1 cellular context compared by ENCODE assay signal in genomic region chr13:22793598-22794134, GRCh38.
TF ChIP-seq lines count a peak whose summit lies in the region.

No MANE protein-coding gene starts in this region.

TF ChIP-seq in HepG2, 621 proteins besides CTCF, POLR2A, EP300 and RAD21 (continued from another document and continues in another):
- TF ChIP-seq, protein P1, sequence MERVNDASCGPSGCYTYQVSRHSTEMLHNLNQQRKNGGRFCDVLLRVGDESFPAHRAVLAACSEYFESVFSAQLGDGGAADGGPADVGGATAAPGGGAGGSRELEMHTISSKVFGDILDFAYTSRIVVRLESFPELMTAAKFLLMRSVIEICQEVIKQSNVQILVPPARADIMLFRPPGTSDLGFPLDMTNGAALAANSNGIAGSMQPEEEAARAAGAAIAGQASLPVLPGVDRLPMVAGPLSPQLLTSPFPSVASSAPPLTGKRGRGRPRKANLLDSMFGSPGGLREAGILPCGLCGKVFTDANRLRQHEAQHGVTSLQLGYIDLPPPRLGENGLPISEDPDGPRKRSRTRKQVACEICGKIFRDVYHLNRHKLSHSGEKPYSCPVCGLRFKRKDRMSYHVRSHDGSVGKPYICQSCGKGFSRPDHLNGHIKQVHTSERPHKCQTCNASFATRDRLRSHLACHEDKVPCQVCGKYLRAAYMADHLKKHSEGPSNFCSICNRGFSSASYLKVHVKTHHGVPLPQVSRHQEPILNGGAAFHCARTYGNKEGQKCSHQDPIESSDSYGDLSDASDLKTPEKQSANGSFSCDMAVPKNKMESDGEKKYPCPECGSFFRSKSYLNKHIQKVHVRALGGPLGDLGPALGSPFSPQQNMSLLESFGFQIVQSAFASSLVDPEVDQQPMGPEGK (CRISPR knock-in tag; IDR thresholded peaks at IDR 0.05), result 0 out of 2 replicates have a peak, but pooled peaks have one; percentile 38
- TF ChIP-seq ZNF510 (CRISPR knock-in tag; IDR thresholded peaks at IDR 0.05; ENCODE audit: low read depth) (no peak), MED8 (CRISPR knock-in tag; IDR thresholded peaks at IDR 0.05; ENCODE audit: insufficient replicate concordance) (no peak), PITX1 (CRISPR knock-in tag; IDR thresholded peaks at IDR 0.05) (no peak), ZNF354B (CRISPR knock-in tag; IDR thresholded peaks at IDR 0.05) (no peak), ZMYM4 (CRISPR knock-in tag; IDR thresholded peaks at IDR 0.05) (peak; percentile 81), MZF1 (CRISPR knock-in tag; IDR thresholded peaks at IDR 0.05; ENCODE audit: borderline replicate concordance) (no peak), ZBTB38 (CRISPR knock-in tag; IDR thresholded peaks at IDR 0.05) (no peak), ZFP41 (CRISPR knock-in tag; IDR thresholded peaks at IDR 0.05; ENCODE audit: borderline replicate concordance) (no peak), HIC2 (CRISPR knock-in tag; IDR thresholded peaks at IDR 0.05; ENCODE audit: low read depth) (no peak), PCBP2 (optimal IDR thresholded peaks at IDR 0.05; ENCODE audit: low read depth, low read length, poor library complexity, severe bottlenecking) (no peak), ZNF121 (CRISPR knock-in tag; IDR thresholded peaks at IDR 0.05) (no peak), MBNL3 (CRISPR knock-in tag; conservative IDR thresholded peaks at IDR 0.05) (no peak), HOXA5 (CRISPR knock-in tag; IDR thresholded peaks at IDR 0.05) (no peak), ZBTB7B (CRISPR knock-in tag; IDR thresholded peaks at IDR 0.05) (no peak), BRCA1 (CRISPR knock-in tag; IDR thresholded peaks at IDR 0.05) (no peak), ZNF362 (CRISPR knock-in tag; IDR thresholded peaks at IDR 0.05; ENCODE audit: borderline replicate concordance) (0 out of 2 replicates have a peak, but pooled peaks have one; percentile 39), HNF1A (IDR thresholded peaks at IDR 0.05; ENCODE audit: low read depth) (no peak), HNF1A (CRISPR knock-in tag; IDR thresholded peaks at IDR 0.05; ENCODE audit: borderline replicate concordance) (peak; percentile 24; the same call in 1 of the 2 replicates), ZNF790 (CRISPR knock-in tag; IDR thresholded peaks at IDR 0.05; ENCODE audit: borderline replicate concordance) (no peak), ZNF777 (CRISPR knock-in tag; IDR thresholded peaks at IDR 0.05) (no peak), AGO2 (optimal IDR thresholded peaks at IDR 0.05; ENCODE audit: low read depth, low read length) (no peak), NCOA5 (CRISPR knock-in tag; IDR thresholded peaks at IDR 0.05) (no peak), ZNF850 (CRISPR knock-in tag; conservative IDR thresholded peaks at IDR 0.05) (no peak), ZNF773 (CRISPR knock-in tag; IDR thresholded peaks at IDR 0.05; ENCODE audit: borderline replicate concordance) (no peak), KMT2A (CRISPR knock-in tag; IDR thresholded peaks at IDR 0.05) (no peak), SP4 (CRISPR knock-in tag; IDR thresholded peaks at IDR 0.05) (no peak), MEF2D (CRISPR knock-in tag; IDR thresholded peaks at IDR 0.05) (no peak), BHLHE40 (IDR thresholded peaks at IDR 0.05; ENCODE audit: low read length) (no peak), LCORL (IDR thresholded peaks at IDR 0.05) (no peak), LCORL (CRISPR knock-in tag; IDR thresholded peaks at IDR 0.05) (0 out of 2 replicates have a peak, but pooled peaks have one; percentile 31), ZNF547 (CRISPR knock-in tag; IDR thresholded peaks at IDR 0.05) (no peak), ZSCAN20 (CRISPR knock-in tag; IDR thresholded peaks at IDR 0.05; ENCODE audit: borderline replicate concordance) (no peak), HHEX (CRISPR knock-in tag; IDR thresholded peaks at IDR 0.05) (no peak), ZNF792 (CRISPR knock-in tag; IDR thresholded peaks at IDR 0.05) (no peak), FOXM1 (CRISPR knock-in tag; IDR thresholded peaks at IDR 0.05) (no peak), SRY (CRISPR knock-in tag; IDR thresholded peaks at IDR 0.05) (no peak), ZNF432 (CRISPR knock-in tag; IDR thresholded peaks at IDR 0.05; ENCODE audit: borderline replicate concordance) (no peak), ZNF232 (CRISPR knock-in tag; IDR thresholded peaks at IDR 0.05; ENCODE audit: borderline replicate concordance) (no peak), ZNF280B (CRISPR knock-in tag; IDR thresholded peaks at IDR 0.05; ENCODE audit: borderline replicate concordance) (no peak), NFKB2 (CRISPR knock-in tag; IDR thresholded peaks at IDR 0.05; ENCODE audit: borderline replicate concordance) (no peak), ETV6 (CRISPR knock-in tag; conservative IDR thresholded peaks at IDR 0.05) (no peak), ARNT (IDR thresholded peaks at IDR 0.05) (no peak), ATF7 (IDR thresholded peaks at IDR 0.05) (no peak), ATF7 (CRISPR knock-in tag; IDR thresholded peaks at IDR 0.05) (no peak), ZNF333 (CRISPR knock-in tag; IDR thresholded peaks at IDR 0.05; ENCODE audit: borderline replicate concordance) (no peak), ZNF350 (CRISPR knock-in tag; IDR thresholded peaks at IDR 0.05; ENCODE audit: borderline replicate concordance, low read depth) (no peak), RARA (CRISPR knock-in tag; IDR thresholded peaks at IDR 0.05) (peak; percentile 71), POLR2AphosphoS2 (IDR thresholded peaks at IDR 0.05; ENCODE audit: low read depth, low read length) (no peak), ZNF709 (CRISPR knock-in tag; IDR thresholded peaks at IDR 0.05) (no peak), FIP1L1 (IDR thresholded peaks at IDR 0.05; ENCODE audit: borderline replicate concordance, insufficient read depth, low read depth, low read length) (no peak), ARNTL (CRISPR knock-in tag; IDR thresholded peaks at IDR 0.05) (no peak), PHF8 (CRISPR knock-in tag; IDR thresholded peaks at IDR 0.05) (0 out of 2 replicates have a peak, but pooled peaks have one; percentile 25), NKX3-1 (CRISPR knock-in tag; IDR thresholded peaks at IDR 0.05) (peak; percentile 22; the same call in 1 of the 2 replicates), ZSCAN31 (CRISPR knock-in tag; IDR thresholded peaks at IDR 0.05; ENCODE audit: low read depth) (no peak), FOSL2 (CRISPR knock-in tag; IDR thresholded peaks at IDR 0.05) (peak; percentile 90)
- TF ChIP-seq, protein P2, sequence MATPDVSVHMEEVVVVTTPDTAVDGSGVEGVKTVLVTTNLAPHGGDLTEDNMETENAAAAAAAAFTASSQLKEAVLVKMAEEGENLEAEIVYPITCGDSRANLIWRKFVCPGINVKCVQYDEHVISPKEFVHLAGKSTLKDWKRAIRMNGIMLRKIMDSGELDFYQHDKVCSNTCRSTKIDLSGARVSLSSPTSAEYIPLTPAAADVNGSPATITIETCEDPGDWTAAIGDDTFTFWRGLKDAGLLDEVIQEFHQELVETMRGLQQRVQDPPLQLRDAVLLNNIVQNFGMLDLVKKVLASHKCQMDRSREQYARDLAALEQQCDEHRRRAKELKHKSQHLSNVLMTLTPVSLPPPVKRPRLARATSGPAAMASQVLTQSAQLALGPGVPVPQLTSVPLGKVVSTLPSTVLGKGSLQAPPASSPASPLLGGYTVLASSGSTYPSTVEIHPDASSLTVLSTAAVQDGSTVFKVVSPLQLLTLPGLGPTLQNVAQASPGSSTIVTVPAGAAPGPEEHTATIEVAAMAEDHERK (CRISPR knock-in tag; IDR thresholded peaks at IDR 0.05; ENCODE audit: low read depth), result no peak
- TF ChIP-seq, protein P3, sequence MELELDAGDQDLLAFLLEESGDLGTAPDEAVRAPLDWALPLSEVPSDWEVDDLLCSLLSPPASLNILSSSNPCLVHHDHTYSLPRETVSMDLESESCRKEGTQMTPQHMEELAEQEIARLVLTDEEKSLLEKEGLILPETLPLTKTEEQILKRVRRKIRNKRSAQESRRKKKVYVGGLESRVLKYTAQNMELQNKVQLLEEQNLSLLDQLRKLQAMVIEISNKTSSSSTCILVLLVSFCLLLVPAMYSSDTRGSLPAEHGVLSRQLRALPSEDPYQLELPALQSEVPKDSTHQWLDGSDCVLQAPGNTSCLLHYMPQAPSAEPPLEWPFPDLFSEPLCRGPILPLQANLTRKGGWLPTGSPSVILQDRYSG (CRISPR knock-in tag; IDR thresholded peaks at IDR 0.05), result no peak
- TF ChIP-seq, protein P4, sequence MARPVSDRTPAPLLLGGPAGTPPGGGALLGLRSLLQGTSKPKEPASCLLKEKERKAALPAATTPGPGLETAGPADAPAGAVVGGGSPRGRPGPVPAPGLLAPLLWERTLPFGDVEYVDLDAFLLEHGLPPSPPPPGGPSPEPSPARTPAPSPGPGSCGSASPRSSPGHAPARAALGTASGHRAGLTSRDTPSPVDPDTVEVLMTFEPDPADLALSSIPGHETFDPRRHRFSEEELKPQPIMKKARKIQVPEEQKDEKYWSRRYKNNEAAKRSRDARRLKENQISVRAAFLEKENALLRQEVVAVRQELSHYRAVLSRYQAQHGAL (CRISPR knock-in tag; IDR thresholded peaks at IDR 0.05; ENCODE audit: not compliant biosample characterization), result no peak
- TF ChIP-seq, protein P5, sequence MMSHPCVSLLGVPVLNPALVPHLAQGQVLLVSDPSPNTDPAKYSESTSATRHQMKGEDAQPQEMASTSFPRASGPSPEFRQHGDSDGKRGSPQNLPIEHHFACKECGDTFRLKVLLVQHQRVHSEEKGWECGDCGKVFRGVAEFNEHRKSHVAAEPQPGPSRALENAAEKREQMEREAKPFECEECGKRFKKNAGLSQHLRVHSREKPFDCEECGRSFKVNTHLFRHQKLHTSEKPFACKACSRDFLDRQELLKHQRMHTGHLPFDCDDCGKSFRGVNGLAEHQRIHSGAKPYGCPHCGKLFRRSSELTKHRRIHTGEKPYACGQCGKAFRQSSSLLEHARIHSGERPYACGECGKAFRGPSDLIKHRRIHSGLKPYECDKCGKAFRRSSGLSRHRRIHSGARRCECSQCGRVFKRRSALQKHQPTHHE (CRISPR knock-in tag; IDR thresholded peaks at IDR 0.05; ENCODE audit: borderline replicate concordance), result no peak
- TF ChIP-seq, protein P6, sequence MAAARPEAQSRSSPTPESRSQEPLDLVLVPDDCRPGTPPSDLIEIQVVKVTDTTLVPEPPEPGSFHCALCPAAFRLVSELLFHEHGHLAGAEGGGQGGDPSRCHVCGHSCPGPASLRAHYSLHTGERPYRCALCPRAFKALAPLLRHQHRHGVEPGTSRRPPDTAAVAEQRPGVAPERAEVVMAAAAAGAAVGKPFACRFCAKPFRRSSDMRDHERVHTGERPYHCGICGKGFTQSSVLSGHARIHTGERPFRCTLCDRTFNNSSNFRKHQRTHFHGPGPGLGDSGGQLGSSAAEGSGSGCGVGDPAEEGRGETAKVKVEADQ (CRISPR knock-in tag; IDR thresholded peaks at IDR 0.05; ENCODE audit: borderline replicate concordance), result no peak
